ENCODE assay signal across 2 cellular contexts in the genomic region with DNA sequence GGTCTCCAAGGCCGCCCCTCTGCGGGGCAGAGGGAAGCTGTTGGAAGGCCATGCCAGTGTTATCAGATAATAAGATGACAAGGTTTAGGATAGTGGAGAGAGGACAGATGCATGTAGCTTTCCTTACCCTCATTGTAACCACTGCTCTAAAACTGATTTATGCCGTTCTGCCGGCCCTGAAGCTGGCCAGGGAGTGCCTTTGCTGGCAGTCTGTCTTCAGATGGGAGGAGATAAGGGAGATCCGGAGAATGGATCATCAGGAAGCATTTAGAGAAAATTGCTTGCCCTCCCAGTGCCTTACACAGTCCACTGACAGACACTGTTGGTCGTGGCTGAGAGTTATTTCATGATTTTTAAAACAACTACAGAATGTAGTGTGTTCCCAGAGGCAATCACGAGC.
A peak's percentile ranks its signal among the peaks of the same experiment; 100 is the strongest.
TF ChIP-seq lines count a peak whose summit lies in the region.

No MANE protein-coding gene starts in this region.

TF ChIP-seq in GM23338, 12 proteins besides CTCF, POLR2A, EP300 and RAD21 (continues in another document):
- no peak for TF ChIP-seq STAT1 (IDR thresholded peaks at IDR 0.05; ENCODE audit: unreplicated experiment)
- no peak for TF ChIP-seq POLR2AphosphoS5 (IDR thresholded peaks at IDR 0.05; ENCODE audit: low read depth)
- no peak for TF ChIP-seq EZH2phosphoT487 (IDR thresholded peaks at IDR 0.05; ENCODE audit: unreplicated experiment)
- no peak for TF ChIP-seq NANOG (IDR thresholded peaks at IDR 0.05; ENCODE audit: borderline replicate concordance)
- no peak for TF ChIP-seq JUNB (IDR thresholded peaks at IDR 0.05; ENCODE audit: unreplicated experiment)
- TF ChIP-seq, protein P1, sequence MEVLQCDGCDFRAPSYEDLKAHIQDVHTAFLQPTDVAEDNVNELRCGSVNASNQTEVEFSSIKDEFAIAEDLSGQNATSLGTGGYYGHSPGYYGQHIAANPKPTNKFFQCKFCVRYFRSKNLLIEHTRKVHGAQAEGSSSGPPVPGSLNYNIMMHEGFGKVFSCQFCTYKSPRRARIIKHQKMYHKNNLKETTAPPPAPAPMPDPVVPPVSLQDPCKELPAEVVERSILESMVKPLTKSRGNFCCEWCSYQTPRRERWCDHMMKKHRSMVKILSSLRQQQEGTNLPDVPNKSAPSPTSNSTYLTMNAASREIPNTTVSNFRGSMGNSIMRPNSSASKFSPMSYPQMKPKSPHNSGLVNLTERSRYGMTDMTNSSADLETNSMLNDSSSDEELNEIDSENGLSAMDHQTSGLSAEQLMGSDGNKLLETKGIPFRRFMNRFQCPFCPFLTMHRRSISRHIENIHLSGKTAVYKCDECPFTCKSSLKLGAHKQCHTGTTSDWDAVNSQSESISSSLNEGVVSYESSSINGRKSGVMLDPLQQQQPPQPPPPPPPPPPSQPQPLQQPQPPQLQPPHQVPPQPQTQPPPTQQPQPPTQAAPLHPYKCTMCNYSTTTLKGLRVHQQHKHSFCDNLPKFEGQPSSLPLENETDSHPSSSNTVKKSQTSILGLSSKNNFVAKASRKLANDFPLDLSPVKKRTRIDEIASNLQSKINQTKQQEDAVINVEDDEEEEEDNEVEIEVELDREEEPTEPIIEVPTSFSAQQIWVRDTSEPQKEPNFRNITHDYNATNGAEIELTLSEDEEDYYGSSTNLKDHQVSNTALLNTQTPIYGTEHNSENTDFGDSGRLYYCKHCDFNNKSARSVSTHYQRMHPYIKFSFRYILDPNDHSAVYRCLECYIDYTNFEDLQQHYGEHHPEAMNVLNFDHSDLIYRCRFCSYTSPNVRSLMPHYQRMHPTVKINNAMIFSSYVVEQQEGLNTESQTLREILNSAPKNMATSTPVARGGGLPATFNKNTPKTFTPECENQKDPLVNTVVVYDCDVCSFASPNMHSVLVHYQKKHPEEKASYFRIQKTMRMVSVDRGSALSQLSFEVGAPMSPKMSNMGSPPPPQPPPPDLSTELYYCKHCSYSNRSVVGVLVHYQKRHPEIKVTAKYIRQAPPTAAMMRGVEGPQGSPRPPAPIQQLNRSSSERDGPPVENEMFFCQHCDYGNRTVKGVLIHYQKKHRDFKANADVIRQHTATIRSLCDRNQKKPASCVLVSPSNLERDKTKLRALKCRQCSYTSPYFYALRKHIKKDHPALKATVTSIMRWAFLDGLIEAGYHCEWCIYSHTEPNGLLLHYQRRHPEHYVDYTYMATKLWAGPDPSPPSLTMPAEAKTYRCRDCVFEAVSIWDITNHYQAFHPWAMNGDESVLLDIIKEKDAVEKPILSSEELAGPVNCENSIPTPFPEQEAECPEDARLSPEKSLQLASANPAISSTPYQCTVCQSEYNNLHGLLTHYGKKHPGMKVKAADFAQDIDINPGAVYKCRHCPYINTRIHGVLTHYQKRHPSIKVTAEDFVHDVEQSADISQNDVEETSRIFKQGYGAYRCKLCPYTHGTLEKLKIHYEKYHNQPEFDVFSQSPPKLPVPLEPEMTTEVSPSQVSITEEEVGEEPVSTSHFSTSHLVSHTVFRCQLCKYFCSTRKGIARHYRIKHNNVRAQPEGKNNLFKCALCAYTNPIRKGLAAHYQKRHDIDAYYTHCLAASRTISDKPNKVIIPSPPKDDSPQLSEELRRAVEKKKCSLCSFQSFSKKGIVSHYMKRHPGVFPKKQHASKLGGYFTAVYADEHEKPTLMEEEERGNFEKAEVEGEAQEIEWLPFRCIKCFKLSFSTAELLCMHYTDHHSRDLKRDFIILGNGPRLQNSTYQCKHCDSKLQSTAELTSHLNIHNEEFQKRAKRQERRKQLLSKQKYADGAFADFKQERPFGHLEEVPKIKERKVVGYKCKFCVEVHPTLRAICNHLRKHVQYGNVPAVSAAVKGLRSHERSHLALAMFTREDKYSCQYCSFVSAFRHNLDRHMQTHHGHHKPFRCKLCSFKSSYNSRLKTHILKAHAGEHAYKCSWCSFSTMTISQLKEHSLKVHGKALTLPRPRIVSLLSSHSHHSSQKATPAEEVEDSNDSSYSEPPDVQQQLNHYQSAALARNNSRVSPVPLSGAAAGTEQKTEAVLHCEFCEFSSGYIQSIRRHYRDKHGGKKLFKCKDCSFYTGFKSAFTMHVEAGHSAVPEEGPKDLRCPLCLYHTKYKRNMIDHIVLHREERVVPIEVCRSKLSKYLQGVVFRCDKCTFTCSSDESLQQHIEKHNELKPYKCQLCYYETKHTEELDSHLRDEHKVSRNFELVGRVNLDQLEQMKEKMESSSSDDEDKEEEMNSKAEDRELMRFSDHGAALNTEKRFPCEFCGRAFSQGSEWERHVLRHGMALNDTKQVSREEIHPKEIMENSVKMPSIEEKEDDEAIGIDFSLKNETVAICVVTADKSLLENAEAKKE (CRISPR knock-in tag; IDR thresholded peaks at IDR 0.05) = no peak
- TF ChIP-seq EZH2 (IDR thresholded peaks at IDR 0.05; ENCODE audit: low read depth, unreplicated experiment) = no peak
- no peak for TF ChIP-seq ZNF331 (CRISPR knock-in tag; IDR thresholded peaks at IDR 0.05; ENCODE audit: low read depth)
- TF ChIP-seq, protein P2, sequence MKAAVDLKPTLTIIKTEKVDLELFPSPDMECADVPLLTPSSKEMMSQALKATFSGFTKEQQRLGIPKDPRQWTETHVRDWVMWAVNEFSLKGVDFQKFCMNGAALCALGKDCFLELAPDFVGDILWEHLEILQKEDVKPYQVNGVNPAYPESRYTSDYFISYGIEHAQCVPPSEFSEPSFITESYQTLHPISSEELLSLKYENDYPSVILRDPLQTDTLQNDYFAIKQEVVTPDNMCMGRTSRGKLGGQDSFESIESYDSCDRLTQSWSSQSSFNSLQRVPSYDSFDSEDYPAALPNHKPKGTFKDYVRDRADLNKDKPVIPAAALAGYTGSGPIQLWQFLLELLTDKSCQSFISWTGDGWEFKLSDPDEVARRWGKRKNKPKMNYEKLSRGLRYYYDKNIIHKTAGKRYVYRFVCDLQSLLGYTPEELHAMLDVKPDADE (IDR thresholded peaks at IDR 0.05) = no peak
- TF ChIP-seq, protein P3, sequence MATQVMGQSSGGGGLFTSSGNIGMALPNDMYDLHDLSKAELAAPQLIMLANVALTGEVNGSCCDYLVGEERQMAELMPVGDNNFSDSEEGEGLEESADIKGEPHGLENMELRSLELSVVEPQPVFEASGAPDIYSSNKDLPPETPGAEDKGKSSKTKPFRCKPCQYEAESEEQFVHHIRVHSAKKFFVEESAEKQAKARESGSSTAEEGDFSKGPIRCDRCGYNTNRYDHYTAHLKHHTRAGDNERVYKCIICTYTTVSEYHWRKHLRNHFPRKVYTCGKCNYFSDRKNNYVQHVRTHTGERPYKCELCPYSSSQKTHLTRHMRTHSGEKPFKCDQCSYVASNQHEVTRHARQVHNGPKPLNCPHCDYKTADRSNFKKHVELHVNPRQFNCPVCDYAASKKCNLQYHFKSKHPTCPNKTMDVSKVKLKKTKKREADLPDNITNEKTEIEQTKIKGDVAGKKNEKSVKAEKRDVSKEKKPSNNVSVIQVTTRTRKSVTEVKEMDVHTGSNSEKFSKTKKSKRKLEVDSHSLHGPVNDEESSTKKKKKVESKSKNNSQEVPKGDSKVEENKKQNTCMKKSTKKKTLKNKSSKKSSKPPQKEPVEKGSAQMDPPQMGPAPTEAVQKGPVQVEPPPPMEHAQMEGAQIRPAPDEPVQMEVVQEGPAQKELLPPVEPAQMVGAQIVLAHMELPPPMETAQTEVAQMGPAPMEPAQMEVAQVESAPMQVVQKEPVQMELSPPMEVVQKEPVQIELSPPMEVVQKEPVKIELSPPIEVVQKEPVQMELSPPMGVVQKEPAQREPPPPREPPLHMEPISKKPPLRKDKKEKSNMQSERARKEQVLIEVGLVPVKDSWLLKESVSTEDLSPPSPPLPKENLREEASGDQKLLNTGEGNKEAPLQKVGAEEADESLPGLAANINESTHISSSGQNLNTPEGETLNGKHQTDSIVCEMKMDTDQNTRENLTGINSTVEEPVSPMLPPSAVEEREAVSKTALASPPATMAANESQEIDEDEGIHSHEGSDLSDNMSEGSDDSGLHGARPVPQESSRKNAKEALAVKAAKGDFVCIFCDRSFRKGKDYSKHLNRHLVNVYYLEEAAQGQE (IDR thresholded peaks at IDR 0.05; ENCODE audit: unreplicated experiment) = no peak

TF ChIP-seq in K562, 482 proteins besides CTCF, POLR2A, EP300 and RAD21 (continues in another document):
- TF ChIP-seq, protein P4, sequence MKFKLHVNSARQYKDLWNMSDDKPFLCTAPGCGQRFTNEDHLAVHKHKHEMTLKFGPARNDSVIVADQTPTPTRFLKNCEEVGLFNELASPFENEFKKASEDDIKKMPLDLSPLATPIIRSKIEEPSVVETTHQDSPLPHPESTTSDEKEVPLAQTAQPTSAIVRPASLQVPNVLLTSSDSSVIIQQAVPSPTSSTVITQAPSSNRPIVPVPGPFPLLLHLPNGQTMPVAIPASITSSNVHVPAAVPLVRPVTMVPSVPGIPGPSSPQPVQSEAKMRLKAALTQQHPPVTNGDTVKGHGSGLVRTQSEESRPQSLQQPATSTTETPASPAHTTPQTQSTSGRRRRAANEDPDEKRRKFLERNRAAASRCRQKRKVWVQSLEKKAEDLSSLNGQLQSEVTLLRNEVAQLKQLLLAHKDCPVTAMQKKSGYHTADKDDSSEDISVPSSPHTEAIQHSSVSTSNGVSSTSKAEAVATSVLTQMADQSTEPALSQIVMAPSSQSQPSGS (CRISPR knock-in tag; IDR thresholded peaks at IDR 0.05) = no peak
- TF ChIP-seq YBX1 (IDR thresholded peaks at IDR 0.05) = no peak
- TF ChIP-seq TAL1 (IDR thresholded peaks at IDR 0.05) = no peak
- no peak for TF ChIP-seq POLR3A (IDR thresholded peaks at IDR 0.05; ENCODE audit: borderline replicate concordance, extremely low read depth, insufficient read depth, insufficient read length)
- TF ChIP-seq RFX5 (IDR thresholded peaks at IDR 0.05; ENCODE audit: low read depth, low read length) = no peak
- TF ChIP-seq RAD51 (IDR thresholded peaks at IDR 0.05; ENCODE audit: borderline replicate concordance, low read depth) = no peak
- TF ChIP-seq BMI1 (IDR thresholded peaks at IDR 0.05; ENCODE audit: low read length) = no peak
- TF ChIP-seq, protein P5, sequence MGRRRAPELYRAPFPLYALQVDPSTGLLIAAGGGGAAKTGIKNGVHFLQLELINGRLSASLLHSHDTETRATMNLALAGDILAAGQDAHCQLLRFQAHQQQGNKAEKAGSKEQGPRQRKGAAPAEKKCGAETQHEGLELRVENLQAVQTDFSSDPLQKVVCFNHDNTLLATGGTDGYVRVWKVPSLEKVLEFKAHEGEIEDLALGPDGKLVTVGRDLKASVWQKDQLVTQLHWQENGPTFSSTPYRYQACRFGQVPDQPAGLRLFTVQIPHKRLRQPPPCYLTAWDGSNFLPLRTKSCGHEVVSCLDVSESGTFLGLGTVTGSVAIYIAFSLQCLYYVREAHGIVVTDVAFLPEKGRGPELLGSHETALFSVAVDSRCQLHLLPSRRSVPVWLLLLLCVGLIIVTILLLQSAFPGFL (CRISPR knock-in tag; IDR thresholded peaks at IDR 0.05) = 0 out of 2 replicates have a peak, but pooled peaks have one; percentile 41
- TF ChIP-seq DIDO1 (tag; IDR thresholded peaks at IDR 0.05; ENCODE audit: low read depth) = no peak
- TF ChIP-seq, protein P6, sequence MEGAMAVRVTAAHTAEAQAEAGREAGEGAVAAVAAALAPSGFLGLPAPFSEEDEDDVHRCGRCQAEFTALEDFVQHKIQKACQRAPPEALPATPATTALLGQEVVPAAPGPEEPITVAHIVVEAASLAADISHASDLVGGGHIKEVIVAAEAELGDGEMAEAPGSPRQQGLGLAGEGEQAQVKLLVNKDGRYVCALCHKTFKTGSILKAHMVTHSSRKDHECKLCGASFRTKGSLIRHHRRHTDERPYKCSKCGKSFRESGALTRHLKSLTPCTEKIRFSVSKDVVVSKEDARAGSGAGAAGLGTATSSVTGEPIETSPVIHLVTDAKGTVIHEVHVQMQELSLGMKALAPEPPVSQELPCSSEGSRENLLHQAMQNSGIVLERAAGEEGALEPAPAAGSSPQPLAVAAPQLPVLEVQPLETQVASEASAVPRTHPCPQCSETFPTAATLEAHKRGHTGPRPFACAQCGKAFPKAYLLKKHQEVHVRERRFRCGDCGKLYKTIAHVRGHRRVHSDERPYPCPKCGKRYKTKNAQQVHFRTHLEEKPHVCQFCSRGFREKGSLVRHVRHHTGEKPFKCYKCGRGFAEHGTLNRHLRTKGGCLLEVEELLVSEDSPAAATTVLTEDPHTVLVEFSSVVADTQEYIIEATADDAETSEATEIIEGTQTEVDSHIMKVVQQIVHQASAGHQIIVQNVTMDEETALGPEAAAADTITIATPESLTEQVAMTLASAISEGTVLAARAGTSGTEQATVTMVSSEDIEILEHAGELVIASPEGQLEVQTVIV (CRISPR knock-in tag; IDR thresholded peaks at IDR 0.05; ENCODE audit: borderline replicate concordance) = no peak
- TF ChIP-seq, protein P7, sequence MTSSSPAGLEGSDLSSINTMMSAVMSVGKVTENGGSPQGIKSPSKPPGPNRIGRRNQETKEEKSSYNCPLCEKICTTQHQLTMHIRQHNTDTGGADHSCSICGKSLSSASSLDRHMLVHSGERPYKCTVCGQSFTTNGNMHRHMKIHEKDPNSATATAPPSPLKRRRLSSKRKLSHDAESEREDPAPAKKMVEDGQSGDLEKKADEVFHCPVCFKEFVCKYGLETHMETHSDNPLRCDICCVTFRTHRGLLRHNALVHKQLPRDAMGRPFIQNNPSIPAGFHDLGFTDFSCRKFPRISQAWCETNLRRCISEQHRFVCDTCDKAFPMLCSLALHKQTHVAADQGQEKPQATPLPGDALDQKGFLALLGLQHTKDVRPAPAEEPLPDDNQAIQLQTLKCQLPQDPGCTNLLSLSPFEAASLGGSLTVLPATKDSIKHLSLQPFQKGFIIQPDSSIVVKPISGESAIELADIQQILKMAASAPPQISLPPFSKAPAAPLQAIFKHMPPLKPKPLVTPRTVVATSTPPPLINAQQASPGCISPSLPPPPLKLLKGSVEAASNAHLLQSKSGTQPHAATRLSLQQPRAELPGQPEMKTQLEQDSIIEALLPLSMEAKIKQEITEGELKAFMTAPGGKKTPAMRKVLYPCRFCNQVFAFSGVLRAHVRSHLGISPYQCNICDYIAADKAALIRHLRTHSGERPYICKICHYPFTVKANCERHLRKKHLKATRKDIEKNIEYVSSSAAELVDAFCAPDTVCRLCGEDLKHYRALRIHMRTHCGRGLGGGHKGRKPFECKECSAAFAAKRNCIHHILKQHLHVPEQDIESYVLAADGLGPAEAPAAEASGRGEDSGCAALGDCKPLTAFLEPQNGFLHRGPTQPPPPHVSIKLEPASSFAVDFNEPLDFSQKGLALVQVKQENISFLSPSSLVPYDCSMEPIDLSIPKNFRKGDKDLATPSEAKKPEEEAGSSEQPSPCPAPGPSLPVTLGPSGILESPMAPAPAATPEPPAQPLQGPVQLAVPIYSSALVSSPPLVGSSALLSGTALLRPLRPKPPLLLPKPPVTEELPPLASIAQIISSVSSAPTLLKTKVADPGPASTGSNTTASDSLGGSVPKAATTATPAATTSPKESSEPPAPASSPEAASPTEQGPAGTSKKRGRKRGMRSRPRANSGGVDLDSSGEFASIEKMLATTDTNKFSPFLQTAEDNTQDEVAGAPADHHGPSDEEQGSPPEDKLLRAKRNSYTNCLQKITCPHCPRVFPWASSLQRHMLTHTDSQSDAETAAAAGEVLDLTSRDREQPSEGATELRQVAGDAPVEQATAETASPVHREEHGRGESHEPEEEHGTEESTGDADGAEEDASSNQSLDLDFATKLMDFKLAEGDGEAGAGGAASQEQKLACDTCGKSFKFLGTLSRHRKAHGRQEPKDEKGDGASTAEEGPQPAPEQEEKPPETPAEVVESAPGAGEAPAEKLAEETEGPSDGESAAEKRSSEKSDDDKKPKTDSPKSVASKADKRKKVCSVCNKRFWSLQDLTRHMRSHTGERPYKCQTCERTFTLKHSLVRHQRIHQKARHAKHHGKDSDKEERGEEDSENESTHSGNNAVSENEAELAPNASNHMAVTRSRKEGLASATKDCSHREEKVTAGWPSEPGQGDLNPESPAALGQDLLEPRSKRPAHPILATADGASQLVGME (CRISPR knock-in tag; IDR thresholded peaks at IDR 0.05) = no peak
- TF ChIP-seq NBN (IDR thresholded peaks at IDR 0.05; ENCODE audit: low read depth) = no peak
- TF ChIP-seq ETV1 (tag; conservative IDR thresholded peaks at IDR 0.05; ENCODE audit: low read depth) = peak; percentile 26; the same call in 1 of the 2 replicates
- no peak for TF ChIP-seq HLTF (IDR thresholded peaks at IDR 0.05)
- TF ChIP-seq RBM25 (IDR thresholded peaks at IDR 0.05; ENCODE audit: low read depth, low read length, severe bottlenecking) = no peak
- no peak for TF ChIP-seq L3MBTL2 (IDR thresholded peaks at IDR 0.05)
- no peak for TF ChIP-seq ZKSCAN8 (CRISPR knock-in tag; IDR thresholded peaks at IDR 0.05)
- TF ChIP-seq MEF2A (IDR thresholded peaks at IDR 0.05; ENCODE audit: control insufficient read depth, low read depth, low read length) = no peak
- TF ChIP-seq NCOA1 (IDR thresholded peaks at IDR 0.05; ENCODE audit: low read depth) = no peak
- no peak for TF ChIP-seq ZNF143 (CRISPR knock-in tag; IDR thresholded peaks at IDR 0.05)
